13 cellular contexts compared by ENCODE assay signal in genomic region chr2:122390406-122390805, GRCh38.
DNase-seq lines count a peak whose midpoint lies in the region; ATAC-seq and TF ChIP-seq lines count a peak whose summit lies in the region.
"Had no signal": no experiment of that assay in that cellular context is flagged by ENCODE, and none has a peak within 500 bp of the region (broad histone marks: within the 10 kb centered on the region; RNA-seq: fewer than 3 reads in every experiment).

No MANE protein-coding gene starts in this region.

- ATAC-seq in activated T-cell treated with anti-CD3 and anti-CD28 coated beads, Interleukin-2, amount 50 U/mL, for 72 hours (replicated peaks in 1 of 2): peak; percentile 57 to 73
- ATAC-seq in activated T-cell treated with anti-CD3 and anti-CD28 coated beads, Interleukin-2, amount 50 U/mL, for 4 hours: no peak
- ATAC-seq in GM19463 (IDR thresholded peaks at IDR 0.05; ENCODE audit: unreplicated experiment): no peak
- ATAC-seq: lower lobe of right lung had no signal

- no peaks in the 10 kb centered on the region for H3K27me3 Mint-ChIP-seq in activated T-cell treated with anti-CD3 and anti-CD28 coated beads, Interleukin-2, amount 50 U/mL, for 72 hours (ENCODE audit: low read depth)
- no peaks in the 10 kb centered on the region for H3K27me3 Mint-ChIP-seq in activated T-cell treated with anti-CD3 and anti-CD28 coated beads, Interleukin-2, amount 50 U/mL, for 4 hours (ENCODE audit: low read depth)
- H3K27me3 Mint-ChIP-seq: activated T-cell treated with anti-CD3 and anti-CD28 coated beads, Interleukin-2, amount 50 U/mL, for 24 hours had no signal

- no peak for TF ChIP-seq CTCF in epithelial cell of esophagus (IDR thresholded peaks at IDR 0.05; ENCODE audit: insufficient read depth, low read depth, low read length, missing control alignments)

- peaks cover 3 to 10% of the 10 kb centered on the region in 2 donors for H3K9me3 Mint-ChIP-seq in activated T-cell treated with anti-CD3 and anti-CD28 coated beads, Interleukin-2, amount 50 U/mL, for 72 hours
- H3K9me3 Mint-ChIP-seq in activated T-cell treated with anti-CD3 and anti-CD28 coated beads, Interleukin-2, amount 50 U/mL, for 4 hours: peaks cover 18% of the 10 kb centered on the region

- peak; percentile 8 to 21 for DNase-seq in activated T-cell treated with anti-CD3 and anti-CD28 coated beads, Interleukin-2, amount 50 U/mL, for 72 hours
- DNase-seq in activated T-cell treated with anti-CD3 and anti-CD28 coated beads, Interleukin-2, amount 50 U/mL, for 4 hours: no peak
- DNase-seq in epithelial cell of esophagus (ENCODE audit: low read depth) (peak; percentile 64), superior temporal gyrus (ENCODE audit: extremely low spot score) (peak; percentile 23)
- DNase-seq in activated CD4-positive, alpha-beta T cell treated with anti-CD3 and anti-CD28 coated beads, Interleukin-2, amount 50 U/mL, for 48 hours: no peak
- no peak for DNase-seq in activated naive CD4-positive, alpha-beta T cell (lab: John Stamatoyannopoulos, UW)
- DNase-seq: activated CD4-positive, CD25-positive, alpha-beta regulatory T cell treated with anti-CD3 and anti-CD28 coated beads, Interleukin-2, amount 50 U/mL, for 72 hours; activated T-cell treated with anti-CD3 and anti-CD28 coated beads, Interleukin-2, amount 50 U/mL, for 24 hours; DMS 273 treated with DMSO at 0.1 percent for 48 hours; lower lobe of right lung; NCI-H187 had no signal

- H3K36me3 Mint-ChIP-seq in activated T-cell treated with anti-CD3 and anti-CD28 coated beads, Interleukin-2, amount 50 U/mL, for 72 hours (ENCODE audit: insufficient read depth in 2 of 2): no peaks in the 10 kb centered on the region
- H3K36me3 Mint-ChIP-seq in activated T-cell treated with anti-CD3 and anti-CD28 coated beads, Interleukin-2, amount 50 U/mL, for 4 hours (ENCODE audit: insufficient read depth): no peaks in the 10 kb centered on the region

- TF ChIP-seq RAD21 in Ishikawa (IDR thresholded peaks at IDR 0.05; ENCODE audit: low read depth): peak; percentile 17; the same call in 1 of the 2 replicates

- no peaks in the 10 kb centered on the region for H3K4me1 Mint-ChIP-seq in activated T-cell treated with anti-CD3 and anti-CD28 coated beads, Interleukin-2, amount 50 U/mL, for 72 hours (ENCODE audit: low read depth)
- H3K4me1 Mint-ChIP-seq in activated T-cell treated with anti-CD3 and anti-CD28 coated beads, Interleukin-2, amount 50 U/mL, for 4 hours (ENCODE audit: low read depth): no peaks in the 10 kb centered on the region

- TF ChIP-seq EP300 in Ishikawa (IDR thresholded peaks at IDR 0.05; ENCODE audit: borderline replicate concordance): peak; percentile 91

- peak overlapping the region; percentile 67 for H3K27ac Mint-ChIP-seq in activated T-cell treated with anti-CD3 and anti-CD28 coated beads, Interleukin-2, amount 50 U/mL, for 72 hours
- H3K27ac Mint-ChIP-seq: activated T-cell treated with anti-CD3 and anti-CD28 coated beads, Interleukin-2, amount 50 U/mL, for 24 hours had no signal

- peak overlapping the region in 1 of 2 donors; percentile 39 for H3K4me3 Mint-ChIP-seq in activated T-cell treated with anti-CD3 and anti-CD28 coated beads, Interleukin-2, amount 50 U/mL, for 72 hours
- no peak overlapping the region for H3K4me3 Mint-ChIP-seq in activated T-cell treated with anti-CD3 and anti-CD28 coated beads, Interleukin-2, amount 50 U/mL, for 4 hours
- H3K4me3 Mint-ChIP-seq: activated T-cell treated with anti-CD3 and anti-CD28 coated beads, Interleukin-2, amount 50 U/mL, for 24 hours had no signal

- H3K4me3 ChIP-seq in epithelial cell of esophagus (ENCODE audit: low read length): no peak overlapping the region
- H3K4me3 ChIP-seq: lower lobe of right lung had no signal

TF ChIP-seq in Ishikawa, 13 proteins besides CTCF, POLR2A, EP300 and RAD21:
- no peak for TF ChIP-seq CREB1 (IDR thresholded peaks at IDR 0.05; ENCODE audit: low read depth)
- TF ChIP-seq FOXM1 (IDR thresholded peaks at IDR 0.05; ENCODE audit: borderline replicate concordance, low read depth): peak; percentile 84
- no peak for TF ChIP-seq TAF1 (IDR thresholded peaks at IDR 0.05; ENCODE audit: low read depth)
- peak; percentile 94 for TF ChIP-seq NFIC (IDR thresholded peaks at IDR 0.05)
- TF ChIP-seq EGR1 (IDR thresholded peaks at IDR 0.05): peak; percentile 91
- no peak for TF ChIP-seq ZBTB7A (IDR thresholded peaks at IDR 0.05; ENCODE audit: low read depth)
- peak; percentile 58; the same call in 1 of the 2 replicates for TF ChIP-seq MAX (IDR thresholded peaks at IDR 0.05)
- peak; percentile 98 for TF ChIP-seq CEBPB (IDR thresholded peaks at IDR 0.05)
- peak; percentile 83 for TF ChIP-seq TEAD4 (IDR thresholded peaks at IDR 0.05)
- TF ChIP-seq YY1 (IDR thresholded peaks at IDR 0.05; ENCODE audit: low read depth): no peak
- peak; percentile 87 for TF ChIP-seq TCF12 (IDR thresholded peaks at IDR 0.05; ENCODE audit: low read depth)
- TF ChIP-seq REST (IDR thresholded peaks at IDR 0.05; ENCODE audit: low read depth): no peak
- no peak for TF ChIP-seq USF1 (IDR thresholded peaks at IDR 0.05)

Comparison
In these comparisons a context has a peak if more than half of its experiments do, and no peak if none do; other contexts are left out.
1. ATAC-seq: peak in activated T-cell treated with anti-CD3 and anti-CD28 coated beads, Interleukin-2, amount 50 U/mL, for 72 hours (2 of 2); none in activated T-cell treated with anti-CD3 and anti-CD28 coated beads, Interleukin-2, amount 50 U/mL, for 4 hours (0 of 2) and GM19463 (single experiment).
2. DNase-seq: peak in activated T-cell treated with anti-CD3 and anti-CD28 coated beads, Interleukin-2, amount 50 U/mL, for 72 hours (2 of 2), epithelial cell of esophagus (single experiment) and superior temporal gyrus (single experiment); none in activated T-cell treated with anti-CD3 and anti-CD28 coated beads, Interleukin-2, amount 50 U/mL, for 4 hours (single experiment), activated CD4-positive, alpha-beta T cell treated with anti-CD3 and anti-CD28 coated beads, Interleukin-2, amount 50 U/mL, for 48 hours (0 of 2) and activated naive CD4-positive, alpha-beta T cell (0 of 4).